12 cellular contexts compared by ENCODE assay signal in the genomic region with DNA sequence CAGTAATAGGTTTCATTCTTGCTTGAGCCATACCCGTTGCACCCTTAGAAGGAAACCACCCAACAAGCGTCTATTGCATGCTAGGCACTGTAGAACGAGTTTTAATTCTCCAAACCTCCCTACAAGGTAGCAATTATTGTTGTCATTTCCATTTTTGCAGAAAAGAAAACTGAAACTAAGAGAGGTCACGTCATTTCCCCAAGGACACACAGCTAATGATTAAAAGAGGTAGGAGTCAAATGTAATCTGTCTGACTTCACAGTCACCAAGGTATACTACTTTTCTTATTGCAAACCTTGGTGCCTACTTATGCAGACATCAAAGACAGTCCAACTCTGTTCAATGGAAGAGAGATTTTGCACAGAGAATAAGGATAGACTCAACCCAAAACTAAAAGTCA. TPM values are rescaled to one million over a fixed set of nuclear protein-coding genes. Genes with fewer than 3 reads are reported as not detected.
A peak's percentile ranks its signal among the peaks of the same experiment; 100 is the strongest.
DNase-seq lines count a peak whose midpoint lies in the region; ATAC-seq and TF ChIP-seq lines count a peak whose summit lies in the region.
"Had no signal": no experiment of that assay in that cellular context is flagged by ENCODE, and none has a peak within 500 bp of the region (broad histone marks: within the 10 kb centered on the region; RNA-seq: fewer than 3 reads in every experiment).

No MANE protein-coding gene starts in this region.

- no peak overlapping the region for H3K27ac ChIP-seq in thyroid gland

- CTCF ChIA-PET in activated B cell treated with CpG ODN at 0.5 μM for 24 hours (lab: Charles Lee) = no interaction called here

- peaks cover 3% of the 10 kb centered on the region for H3K9me3 Mint-ChIP-seq in activated B cell treated with CpG ODN at 0.5 μM for 24 hours
- H3K9me3 Mint-ChIP-seq: brain, GM23338, neural crest cell had no signal

- intact Hi-C loops in activated B cell treated with CpG ODN at 0.5 μM for 24 hours (cut with micrococcal nuclease) (no loop called here), thyroid gland (cut with DNase I) (no loop called here)

- H3K36me3 ChIP-seq in thyroid gland = no peaks in the 10 kb centered on the region

- H3K27ac Mint-ChIP-seq in activated B cell treated with CpG ODN at 0.5 μM for 24 hours = no peak overlapping the region
- H3K27ac Mint-ChIP-seq: brain, GM23338 had no signal

- H3K27me3 Mint-ChIP-seq in activated B cell treated with CpG ODN at 0.5 μM for 24 hours = peaks cover 4% of the 10 kb centered on the region

- no peaks in the 10 kb centered on the region for H3K27me3 ChIP-seq in thyroid gland

- no peak overlapping the region for H3K4me3 ChIP-seq in thyroid gland (replicated peaks in 1 of 3)
- H3K4me3 ChIP-seq: GM23338 had no signal

- H3K36me3 Mint-ChIP-seq in activated B cell treated with CpG ODN at 0.5 μM for 24 hours (ENCODE audit: low read depth) = no peaks in the 10 kb centered on the region
- H3K36me3 Mint-ChIP-seq: brain had no signal

- in situ Hi-C loops in G401 (cut with HindIII; ENCODE audit: low sequenced_read_pairs) = no loop called here

- no peak overlapping the region for H3K4me3 Mint-ChIP-seq in activated B cell treated with CpG ODN at 0.5 μM for 24 hours
- H3K4me3 Mint-ChIP-seq: brain, GM23338, neural crest cell had no signal

- no peaks in the 10 kb centered on the region for H3K9me3 ChIP-seq in thyroid gland

- no peak for TF ChIP-seq CTCF in activated B cell treated with CpG ODN at 0.5 μM for 24 hours (IDR thresholded peaks at IDR 0.05)
- no peak for TF ChIP-seq CTCF in thyroid gland (IDR thresholded peaks at IDR 0.05)

- WGBS in thyroid gland, 2 donors = 77 to 84% methylated on average over 4 of the region's 4 CpGs

- no peak for TF ChIP-seq POLR2A in thyroid gland (IDR thresholded peaks at IDR 0.05)

- DNase-seq in activated B cell treated with CpG ODN at 0.5 μM for 24 hours (no peak), G401 (ENCODE audit: low spot score) (no peak), H4 (ENCODE audit: low spot score) (no peak), HCEC 1CT (no peak), thyroid gland (no peak)
- DNase-seq: substantia nigra had no signal

- ATAC-seq in GM18867 (IDR thresholded peaks at IDR 0.05; ENCODE audit: unreplicated experiment) = peak; percentile 94
- ATAC-seq in GM21447 (IDR thresholded peaks at IDR 0.05; ENCODE audit: unreplicated experiment) = peak; percentile 95
- peak; percentile 88 for ATAC-seq in HG03064 (IDR thresholded peaks at IDR 0.05; ENCODE audit: low read depth, unreplicated experiment)
- ATAC-seq in activated B cell treated with CpG ODN at 0.5 μM for 24 hours (ENCODE audit: low read depth) = peak; percentile 37
- ATAC-seq: GM23338 had no signal

- POLR2A ChIA-PET in activated B cell treated with CpG ODN at 0.5 μM for 24 hours (lab: Charles Lee) = interaction anchor here (0.6 kb wide), 1 partner anchor 483 kb away, joined by 8 read pairs; no protein-coding TSS in a partner anchor

- no peaks in the 10 kb centered on the region for H3K4me1 ChIP-seq in thyroid gland

- peaks cover 5% of the 10 kb centered on the region for H3K4me1 Mint-ChIP-seq in activated B cell treated with CpG ODN at 0.5 μM for 24 hours
- H3K4me1 Mint-ChIP-seq: brain, neural crest cell had no signal

RNA-seq across cellular contexts. Expression of a gene that starts 49.1 kb away (rescaled TPM):
- total RNA-seq in activated B cell treated with CpG ODN at 0.5 μM for 24 hours (not detected in 2 replicates), thyroid gland (under 1 TPM in 1 of 4 donors, not detected in 3; 0.33 TPM)
- total RNA-seq in G401 (2014; rRNA removed; shearing (Covaris generic)) = not detected in 2 replicates
- total RNA-seq in H4 (2014; rRNA removed; shearing (Covaris generic)) = not detected in 2 replicates
- total RNA-seq: neural crest cell had no signal

Comparison
In these comparisons a context has a peak if more than half of its experiments do, and no peak if none do; other contexts are left out.
1. ATAC-seq: peak in every context shown above with its lines; median percentile 95 in GM21447; 94 in GM18867; 88 in HG03064; 37 in activated B cell treated with CpG ODN at 0.5 μM for 24 hours.